Comparison of ENCODE assay signal across 10 cellular contexts in the genomic region with DNA sequence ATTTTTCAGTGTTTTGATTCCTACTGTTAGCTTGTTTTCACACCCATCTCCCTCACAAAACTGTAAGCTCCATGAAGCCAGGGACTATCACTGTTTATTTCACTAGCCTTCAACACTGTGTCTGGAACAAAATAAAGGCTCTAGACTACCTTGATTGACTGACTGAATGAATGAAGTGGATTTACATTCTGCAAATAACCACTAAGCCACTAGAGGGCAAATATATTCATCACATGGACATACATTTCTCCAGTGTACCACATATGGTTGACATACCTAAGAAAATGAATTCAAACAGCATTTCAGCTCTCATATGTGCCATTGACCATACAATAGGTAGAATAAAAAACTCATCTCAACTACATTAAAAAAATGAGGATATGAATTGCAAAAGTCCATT.
DNase-seq lines count a peak whose midpoint lies in the region; TF ChIP-seq lines count a peak whose summit lies in the region.
"Had no signal": no experiment of that assay in that cellular context is flagged by ENCODE, and none has a peak within 500 bp of the region (broad histone marks: within the 10 kb centered on the region; RNA-seq: fewer than 3 reads in every experiment).

No MANE protein-coding gene starts in this region.

- H4K20me1 ChIP-seq in mammary epithelial cell (ENCODE audit: insufficient read depth, low read length) = no peaks in the 10 kb centered on the region

- H3K4me3 ChIP-seq in mammary epithelial cell (replicated peaks in 1 of 3; ENCODE audit: insufficient read depth in 1 of 3, low read depth in 2 of 3, low read length in 3 of 3) (no peak overlapping the region), skeletal muscle cell (ENCODE audit: low read depth, low read length) (no peak overlapping the region)

- peak; percentile 60 for TF ChIP-seq CTCF in LNCAP (IDR thresholded peaks at IDR 0.05)
- TF ChIP-seq CTCF in mammary epithelial cell (conservative IDR thresholded peaks at IDR 0.05 in 1 of 2, IDR thresholded peaks at IDR 0.05 in 1 of 2; ENCODE audit: extremely low read depth in 1 of 2, insufficient read depth in 1 of 2, low read depth in 1 of 2, low read length in 2 of 2) = peak; percentile 41 to 56

- no TSS peak for BruUV-seq in mammary epithelial cell (replicated peaks; lab: Mats Ljungman, UMichigan)

- intact Hi-C loops in mammary epithelial cell (cut with micrococcal nuclease) = loop anchor here (1.0 to 5.0 kb wide), 5 partner anchors 186 to 430 kb away; partner anchors contain the start of gene RAB11FIP2

- no peak overlapping the region for H3K4me2 ChIP-seq in mammary epithelial cell (ENCODE audit: insufficient read depth, low read depth, low read length)

- H3K27me3 ChIP-seq in mammary epithelial cell (ENCODE audit: insufficient read depth, low read length) = no peaks in the 10 kb centered on the region

- CTCF ChIA-PET in mammary epithelial cell (lab: Charles Lee; ENCODE audit: low non-redundant PET) = no interaction called here

- H3K9ac ChIP-seq in mammary epithelial cell (ENCODE audit: insufficient read depth, low read length) = no peak overlapping the region

- H3K27ac ChIP-seq in mammary epithelial cell (ENCODE audit: insufficient read depth, low read depth, low read length) = no peak overlapping the region

- H3K36me3 ChIP-seq in mammary epithelial cell (ENCODE audit: insufficient read depth, low read length) = no peaks in the 10 kb centered on the region

- H3K79me2 ChIP-seq in mammary epithelial cell (ENCODE audit: insufficient read depth, low read length) = no peaks in the 10 kb centered on the region

- H3K4me1 ChIP-seq in mammary epithelial cell (ENCODE audit: insufficient read depth, low read length) = no peaks in the 10 kb centered on the region

- no peaks in the 10 kb centered on the region for H3K9me3 ChIP-seq in mammary epithelial cell (replicated peaks; ENCODE audit: insufficient read depth, low read length)

- dilution Hi-C loops in mammary epithelial cell (cut with HindIII; ENCODE audit: low sequenced_read_pairs) = no loop called here

- in situ Hi-C loops in mammary epithelial cell (cut with MboI; ENCODE audit: low sequenced_read_pairs in 2 of 2) = no loop called here

- H2AFZ ChIP-seq in mammary epithelial cell (ENCODE audit: low read depth, low read length) = no peak overlapping the region

- DNase-seq in NOMO-1 treated with DMSO at 0.1 percent for 48 hours (lab: John Stamatoyannopoulos, UW; ENCODE audit: unreplicated experiment) = peak; percentile 1
- no peak for DNase-seq in NOMO-1 treated with dmso at 0.1 percent for 144 hours (lab: John Stamatoyannopoulos, UW; ENCODE audit: unreplicated experiment)
- DNase-seq in mammary epithelial cell = no peak
- DNase-seq in skeletal muscle cell (ENCODE audit: low read depth) = peak; percentile 11
- no peak for DNase-seq in NCI-H1092 (lab: John Stamatoyannopoulos, UW)
- no peak for DNase-seq in islet precursor cell
- DNase-seq in activated effector memory CD4-positive, alpha-beta T cell treated with Interleukin-2 at 50 U/mL for 16 hours = no peak
- DNase-seq: DMS153, midbrain had no signal

Comparison
In these comparisons a context has a peak if more than half of its experiments do, and no peak if none do; other contexts are left out.
1. DNase-seq: peak in NOMO-1 treated with DMSO at 0.1 percent for 48 hours (single experiment) and skeletal muscle cell (single experiment); none in NOMO-1 treated with dmso at 0.1 percent for 144 hours (single experiment), mammary epithelial cell (single experiment), NCI-H1092 (single experiment), islet precursor cell (single experiment) and activated effector memory CD4-positive, alpha-beta T cell treated with Interleukin-2 at 50 U/mL for 16 hours (single experiment).